11 cellular contexts compared by ENCODE assay signal in the genomic region with DNA sequence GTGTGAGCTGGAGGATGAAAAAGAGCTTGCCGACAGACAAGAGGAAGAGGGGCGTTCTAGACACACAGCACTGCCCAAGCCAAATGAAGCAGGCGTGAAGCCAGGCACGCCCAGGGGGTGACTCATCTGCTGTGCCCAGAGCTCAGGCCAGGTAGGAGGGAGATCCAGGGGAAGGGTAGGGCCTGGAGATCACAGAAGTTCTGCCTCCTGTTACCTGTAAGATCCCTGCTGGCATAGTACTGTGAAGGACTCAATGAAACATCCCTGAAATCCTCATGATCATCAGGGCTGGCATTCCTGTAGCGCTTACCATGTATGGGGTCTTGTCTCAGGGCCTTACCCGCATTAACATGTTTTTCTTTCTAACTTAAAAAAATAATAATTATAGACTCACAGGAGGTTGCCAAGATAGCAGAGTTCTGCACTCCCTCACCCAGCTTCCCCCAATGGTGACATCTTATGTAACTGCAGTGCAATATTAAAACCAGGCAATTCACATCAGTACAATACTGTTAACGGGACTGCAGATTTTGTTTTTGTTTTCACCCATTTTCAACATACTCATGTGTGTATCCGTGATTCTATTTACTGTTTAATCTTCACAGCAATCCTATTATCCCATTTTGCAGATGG.
DNase-seq lines count a peak whose midpoint lies in the region; ATAC-seq and TF ChIP-seq lines count a peak whose summit lies in the region.
"Had no signal": no experiment of that assay in that cellular context is flagged by ENCODE, and none has a peak within 500 bp of the region (broad histone marks: within the 10 kb centered on the region; RNA-seq: fewer than 3 reads in every experiment).

No MANE protein-coding gene starts in this region.

- peaks cover 50% of the 10 kb centered on the region for H3K4me1 Mint-ChIP-seq in activated naive CD4-positive, alpha-beta T cell treated with anti-CD3 and anti-CD28 coated beads, Interleukin-2, amount 10 ng/mL, durations not matched to agents 7 days and 5 days

- H3K79me2 ChIP-seq in mammary epithelial cell (ENCODE audit: insufficient read depth, low read length), result no peaks in the 10 kb centered on the region

- H3K4me2 ChIP-seq in mammary epithelial cell (ENCODE audit: insufficient read depth, low read depth, low read length), result peak overlapping the region; percentile 39

- no peaks in the 10 kb centered on the region for H3K9me3 Mint-ChIP-seq in activated naive CD4-positive, alpha-beta T cell treated with anti-CD3 and anti-CD28 coated beads, Interleukin-2, amount 10 ng/mL, durations not matched to agents 7 days and 5 days
- H3K9me3 Mint-ChIP-seq: H9 had no signal

- no peak overlapping the region for H3K4me3 Mint-ChIP-seq in activated naive CD4-positive, alpha-beta T cell treated with anti-CD3 and anti-CD28 coated beads, Interleukin-2, amount 10 ng/mL, durations not matched to agents 7 days and 5 days
- H3K4me3 Mint-ChIP-seq: H9 had no signal

- no peak for DNase-seq in activated naive CD4-positive, alpha-beta T cell treated with anti-CD3 and anti-CD28 coated beads, Interleukin-2, amount 10 ng/mL, durations not matched to agents 7 days and 5 days
- no peak for DNase-seq in activated naive CD4-positive, alpha-beta T cell treated with Interleukin-2 at 50 U/mL for 16 hours
- DNase-seq in mammary epithelial cell, result peak; percentile 65
- DNase-seq in upper lobe of right lung, result no peak
- no peak for DNase-seq in HAP-1 (ENCODE audit: low spot score in 2 of 2)
- DNase-seq in cerebellar cortex (ENCODE audit: low spot score), result no peak
- DNase-seq in AG08395 (ENCODE audit: low spot score), result no peak
- DNase-seq: ACHN, H9 had no signal

- intact Hi-C loops in mammary epithelial cell (cut with micrococcal nuclease) (no loop called here), upper lobe of right lung (cut with DNase I) (no loop called here)

- 49% methylated on average over 5 of the region's 8 CpGs for WGBS in mammary epithelial cell (ENCODE audit: low coverage, missing lambda C conversion rate)

- peaks cover 22% of the 10 kb centered on the region for H3K36me3 Mint-ChIP-seq in activated naive CD4-positive, alpha-beta T cell treated with anti-CD3 and anti-CD28 coated beads, Interleukin-2, amount 10 ng/mL, durations not matched to agents 7 days and 5 days

- BruUV-seq in mammary epithelial cell (replicated peaks; lab: Mats Ljungman, UMichigan), result no TSS peak

- H3K4me1 ChIP-seq in mammary epithelial cell (ENCODE audit: insufficient read depth, low read length), result peaks cover 20% of the 10 kb centered on the region
- H3K4me1 ChIP-seq in mucosa of rectum (ENCODE audit: control insufficient read depth in 2 of 2, insufficient read depth in 2 of 2, low read length in 2 of 2), result peaks cover 8 to 12% of the 10 kb centered on the region in 2 donors
- peaks cover 6% of the 10 kb centered on the region for H3K4me1 ChIP-seq in upper lobe of right lung
- H3K4me1 ChIP-seq in HAP-1, result no peaks in the 10 kb centered on the region
- H3K4me1 ChIP-seq: psoas muscle had no signal

- H3K36me3 ChIP-seq in mammary epithelial cell (ENCODE audit: insufficient read depth, low read length) (no peaks in the 10 kb centered on the region), mucosa of rectum (ENCODE audit: control insufficient read depth in 2 of 2, insufficient read depth in 2 of 2, low read length in 2 of 2) (no peaks in the 10 kb centered on the region), upper lobe of right lung (no peaks in the 10 kb centered on the region), HAP-1 (replicated peaks) (no peaks in the 10 kb centered on the region)

- H3K27me3 Mint-ChIP-seq in activated naive CD4-positive, alpha-beta T cell treated with anti-CD3 and anti-CD28 coated beads, Interleukin-2, amount 10 ng/mL, durations not matched to agents 7 days and 5 days, result no peaks in the 10 kb centered on the region

- H3K27me3 ChIP-seq in mammary epithelial cell (ENCODE audit: insufficient read depth, low read length) (no peaks in the 10 kb centered on the region), mucosa of rectum (ENCODE audit: control insufficient read depth in 2 of 2, insufficient read depth in 2 of 2, low read length in 2 of 2) (no peaks in the 10 kb centered on the region), upper lobe of right lung (no peaks in the 10 kb centered on the region), HAP-1 (ENCODE audit: low read depth) (no peaks in the 10 kb centered on the region)

- dilution Hi-C loops in mammary epithelial cell (cut with HindIII; ENCODE audit: low sequenced_read_pairs), result no loop called here

- H3K27ac ChIP-seq in mammary epithelial cell (ENCODE audit: insufficient read depth, low read depth, low read length) (peak overlapping the region; percentile 28), mucosa of rectum (ENCODE audit: low read depth in 2 of 2, low read length in 2 of 2) (peak overlapping the region; percentile 58 to 71), upper lobe of right lung (no peak overlapping the region)
- H3K27ac ChIP-seq: psoas muscle had no signal

- peak overlapping the region; percentile 69 for H2AFZ ChIP-seq in mammary epithelial cell (ENCODE audit: low read depth, low read length)

- in situ Hi-C loops in mammary epithelial cell (cut with MboI; ENCODE audit: low sequenced_read_pairs in 2 of 2) (loop anchor here (10.0 to 25.0 kb wide), 2 partner anchors 57 to 100 kb away; no protein-coding TSS in a partner anchor), HAP-1 (cut with MboI; ENCODE audit: low sequenced_read_pairs) (no loop called here)

- H3K9ac ChIP-seq in mammary epithelial cell (ENCODE audit: insufficient read depth, low read length), result no peak overlapping the region
- peak overlapping the region in 1 of 2 donors; percentile 9 for H3K9ac ChIP-seq in mucosa of rectum (ENCODE audit: low read depth in 1 of 2, low read length in 2 of 2)

- no peaks in the 10 kb centered on the region for H4K20me1 ChIP-seq in mammary epithelial cell (ENCODE audit: insufficient read depth, low read length)

- H3K4me3 ChIP-seq in mammary epithelial cell (replicated peaks in 1 of 3; ENCODE audit: insufficient read depth in 1 of 3, low read depth in 2 of 3, low read length in 3 of 3), result no peak overlapping the region
- H3K4me3 ChIP-seq in mucosa of rectum (ENCODE audit: low read length in 2 of 2), result no peak overlapping the region
- no peak overlapping the region for H3K4me3 ChIP-seq in upper lobe of right lung
- H3K4me3 ChIP-seq in HAP-1, result no peak overlapping the region
- H3K4me3 ChIP-seq: psoas muscle had no signal

- TF ChIP-seq CTCF in mammary epithelial cell (conservative IDR thresholded peaks at IDR 0.05 in 1 of 2, IDR thresholded peaks at IDR 0.05 in 1 of 2; ENCODE audit: extremely low read depth in 1 of 2, insufficient read depth in 1 of 2, low read depth in 1 of 2, low read length in 2 of 2) (no peak), upper lobe of right lung (IDR thresholded peaks at IDR 0.05) (no peak)

- H3K9me3 ChIP-seq in mammary epithelial cell (replicated peaks; ENCODE audit: insufficient read depth, low read length) (no peaks in the 10 kb centered on the region), mucosa of rectum (ENCODE audit: control insufficient read depth in 2 of 2, low read length in 2 of 2) (no peaks in the 10 kb centered on the region), upper lobe of right lung (no peaks in the 10 kb centered on the region), HAP-1 (no peaks in the 10 kb centered on the region)
- H3K9me3 ChIP-seq: psoas muscle had no signal

- ATAC-seq in upper lobe of right lung, result peak; percentile 17

- CTCF ChIA-PET in activated naive CD4-positive, alpha-beta T cell treated with anti-CD3 and anti-CD28 coated beads, Interleukin-2, amount 10 ng/mL, durations not matched to agents 7 days and 5 days (lab: Charles Lee), result no interaction called here
- CTCF ChIA-PET in mammary epithelial cell (lab: Charles Lee; ENCODE audit: low non-redundant PET), result interaction anchor here (0.6 kb wide), 1 partner anchor 155 kb away, joined by 3 read pairs; no protein-coding TSS in a partner anchor

- peak overlapping the region; percentile 64 for H3K27ac Mint-ChIP-seq in activated naive CD4-positive, alpha-beta T cell treated with anti-CD3 and anti-CD28 coated beads, Interleukin-2, amount 10 ng/mL, durations not matched to agents 7 days and 5 days
